ENCODE assay signal across 1 cellular context in genomic region chr14:89121961-89122675, GRCh38.
TF ChIP-seq lines count a peak whose summit lies in the region.

No MANE protein-coding gene starts in this region.

TF ChIP-seq in GM23338, 12 proteins besides CTCF, POLR2A, EP300 and RAD21 (continued from another document):
- TF ChIP-seq ZNF462 (CRISPR knock-in tag; IDR thresholded peaks at IDR 0.05) (no peak), CREB1 (CRISPR knock-in tag; IDR thresholded peaks at IDR 0.05; ENCODE audit: low read depth) (no peak), ETS1 (IDR thresholded peaks at IDR 0.05) (no peak), POLR2AphosphoS5 (IDR thresholded peaks at IDR 0.05; ENCODE audit: low read depth) (no peak), NANOG (IDR thresholded peaks at IDR 0.05; ENCODE audit: borderline replicate concordance) (no peak), REST (IDR thresholded peaks at IDR 0.05; ENCODE audit: unreplicated experiment) (no peak), JUNB (IDR thresholded peaks at IDR 0.05; ENCODE audit: unreplicated experiment) (no peak), STAT1 (IDR thresholded peaks at IDR 0.05; ENCODE audit: unreplicated experiment) (no peak), ZNF331 (CRISPR knock-in tag; IDR thresholded peaks at IDR 0.05; ENCODE audit: low read depth) (no peak)
TF ChIP-seq in GM23338: peak in this region for 0.
